18 cellular contexts compared by ENCODE assay signal in genomic region chr19:3694361-3695123, GRCh38. TPM values are rescaled to one million over a fixed set of nuclear protein-coding genes. Genes with fewer than 3 reads are reported as not detected.
A peak's percentile ranks its signal among the peaks of the same experiment; 100 is the strongest.
DNase-seq lines count a peak whose midpoint lies in the region; ATAC-seq, FAIRE-seq and TF ChIP-seq lines count a peak whose summit lies in the region.
"Had no signal": no experiment of that assay in that cellular context is flagged by ENCODE, and none has a peak within 500 bp of the region (broad histone marks: within the 10 kb centered on the region; RNA-seq: fewer than 3 reads in every experiment).

No MANE protein-coding gene starts in this region.

- ATAC-seq in stimulated activated naive B cell treated with anti-CD40 and anti-IgM and Interleukin-4, amounts not matched to agents 10 μg/mL and 1 μg/mL and 100 μg/mL, for 72 hours (replicated peaks) = no peak
- ATAC-seq in HG03108 (IDR thresholded peaks at IDR 0.05; ENCODE audit: unreplicated experiment) = no peak

- H3K36me3 ChIP-seq in WERI-Rb-1 = peaks cover 61% of the 10 kb centered on the region

- H3K27me3 ChIP-seq in WERI-Rb-1 (ENCODE audit: insufficient read depth, low read depth, severe bottlenecking) = no peaks in the 10 kb centered on the region

- peak overlapping the region; percentile 98 for H3K27ac ChIP-seq in WERI-Rb-1
- H3K27ac ChIP-seq: C4-2B had no signal

- DNase-seq in GM10266 (ENCODE audit: extremely low spot score) (peak; percentile 15), WERI-Rb-1 (no peak), frontal cortex (ENCODE audit: low spot score in 2 of 2) (peak; percentile 24 to 28), NCI-H146 treated with DMSO at 0.1 percent for 48 hours (lab: John Stamatoyannopoulos, UW; ENCODE audit: unreplicated experiment) (no peak), HTR-8/SVneo (ENCODE audit: insufficient read length, low spot score) (no peak)
- no peak for DNase-seq in stimulated activated naive B cell treated with anti-CD40 and anti-IgM and Interleukin-4, amounts not matched to agents 10 μg/mL and 1 μg/mL and 100 μg/mL, for 72 hours
- DNase-seq: DMS 273 treated with DMSO at 0.1 percent for 48 hours, GF-D8, GOT3, HFFc6, NCI-H1048, NCI-H1436 treated with DMSO at 0.1 percent for 48 hours, NCI-H2081 treated with DMSO at 0.1 percent for 48 hours, NCI-H510A, NCI-H82 had no signal

- TF ChIP-seq CTCF in GM10266 (IDR thresholded peaks at IDR 0.05; ENCODE audit: control insufficient read depth, insufficient read depth, low read depth, missing control alignments) = no peak
- no peak for TF ChIP-seq CTCF in WERI-Rb-1 (IDR thresholded peaks at IDR 0.05; ENCODE audit: low read depth, low read length)

- no peak overlapping the region for H3K4me3 Mint-ChIP-seq in stimulated activated naive B cell treated with anti-CD40 and anti-IgM and Interleukin-4, amounts not matched to agents 10 μg/mL and 1 μg/mL and 100 μg/mL, for 72 hours
- H3K4me3 Mint-ChIP-seq: HFFc6 had no signal

- H3K36me3 Mint-ChIP-seq in stimulated activated naive B cell treated with anti-CD40 and anti-IgM and Interleukin-4, amounts not matched to agents 10 μg/mL and 1 μg/mL and 100 μg/mL, for 72 hours = peaks cover 31 to 48% of the 10 kb centered on the region in 2 donors

- no peak for FAIRE-seq in frontal cortex (lab: Jason Lieb, UNC)
- no peak for FAIRE-seq in HTR-8/SVneo (lab: Jason Lieb, UNC)
- FAIRE-seq: GM12892 had no signal

- H3K9me3 ChIP-seq in WERI-Rb-1 (ENCODE audit: severe bottlenecking) = no peaks in the 10 kb centered on the region

- no peaks in the 10 kb centered on the region for H3K27me3 Mint-ChIP-seq in stimulated activated naive B cell treated with anti-CD40 and anti-IgM and Interleukin-4, amounts not matched to agents 10 μg/mL and 1 μg/mL and 100 μg/mL, for 72 hours

- no peak overlapping the region for H3K4me3 ChIP-seq in WERI-Rb-1 (ENCODE audit: low read depth, low read length)

- peak overlapping the region; percentile 17 for H3K27ac Mint-ChIP-seq in stimulated activated naive B cell treated with anti-CD40 and anti-IgM and Interleukin-4, amounts not matched to agents 10 μg/mL and 1 μg/mL and 100 μg/mL, for 72 hours
- H3K27ac Mint-ChIP-seq: HFFc6 had no signal

- H3K9me3 Mint-ChIP-seq in stimulated activated naive B cell treated with anti-CD40 and anti-IgM and Interleukin-4, amounts not matched to agents 10 μg/mL and 1 μg/mL and 100 μg/mL, for 72 hours = peaks cover 2 to 3% of the 10 kb centered on the region in 2 donors
- H3K9me3 Mint-ChIP-seq: HFFc6 had no signal

- peaks cover 46 to 58% of the 10 kb centered on the region in 2 donors for H3K4me1 Mint-ChIP-seq in stimulated activated naive B cell treated with anti-CD40 and anti-IgM and Interleukin-4, amounts not matched to agents 10 μg/mL and 1 μg/mL and 100 μg/mL, for 72 hours

RNA-seq across cellular contexts. Expression of gene PIP5K1C, which starts 5.7 kb away (rescaled TPM):
- 15.1 TPM for total RNA-seq in frontal cortex

RNA-seq across cellular contexts. Expression of gene TJP3, which starts 13.6 kb away (rescaled TPM):
- not detected for total RNA-seq in frontal cortex
- total RNA-seq: HFFc6 had no signal

Comparison
In these comparisons a context has a peak if more than half of its experiments do, and no peak if none do; other contexts are left out.
1. DNase-seq: peak in GM10266 (single experiment) and frontal cortex (2 of 2); none in WERI-Rb-1 (single experiment), stimulated activated naive B cell treated with anti-CD40 and anti-IgM and Interleukin-4, amounts not matched to agents 10 μg/mL and 1 μg/mL and 100 μg/mL, for 72 hours (single experiment), NCI-H146 treated with DMSO at 0.1 percent for 48 hours (single experiment) and HTR-8/SVneo (single experiment).